In the genomic region with DNA sequence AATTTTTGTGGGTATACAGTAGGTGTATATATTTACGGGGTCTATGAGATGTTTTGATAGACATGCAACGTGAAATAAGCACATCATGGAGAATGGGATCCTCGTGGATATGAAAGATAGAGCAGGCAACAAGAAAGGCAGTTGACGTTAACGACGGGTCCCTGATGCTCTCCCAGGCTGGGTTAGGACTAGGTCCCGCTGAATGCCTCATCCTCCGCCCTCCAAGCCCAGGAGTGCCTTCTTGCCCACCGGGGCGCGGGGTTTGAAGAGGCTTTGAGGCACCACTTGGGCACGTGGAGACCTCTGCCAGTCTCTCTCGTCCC, we compare ENCODE assay signal across 8 cellular contexts. TPM values are rescaled to one million over a fixed set of nuclear protein-coding genes. Genes with fewer than 3 reads are reported as not detected.
DNase-seq lines count a peak whose midpoint lies in the region; ATAC-seq, FAIRE-seq and TF ChIP-seq lines count a peak whose summit lies in the region.

No MANE protein-coding gene starts in this region.

- H2AFZ ChIP-seq in K562 (ENCODE audit: low read depth, low read length) = peak overlapping the region; percentile 71

- peaks cover 18% of the 10 kb centered on the region for H3K4me1 Mint-ChIP-seq in memory B cell

- H3K9me3 Mint-ChIP-seq in memory B cell = no peaks in the 10 kb centered on the region

- H3K27me3 ChIP-seq in K562 (ENCODE audit: control insufficient read depth in 2 of 2, insufficient read depth in 2 of 2, low read length in 2 of 2) = peaks cover 0 to 4% of the 10 kb centered on the region in 2 experiments; a peak in 1 of 5 replicates

- BruUV-seq in K562 (replicated peaks; lab: Mats Ljungman, UMichigan) = no TSS peak

- intact Hi-C loops in K562 (cut with micrococcal nuclease) = loop anchor here (5.0 to 10.0 kb wide), 4 partner anchors 163 to 755 kb away; no protein-coding TSS in a partner anchor

- H3K9me3 ChIP-seq in ES-I3 (ENCODE audit: control insufficient read depth, insufficient read depth, low read length) (no peaks in the 10 kb centered on the region; the same call in 1 of the 2 replicates), K562 (replicated peaks; ENCODE audit: control insufficient read depth, insufficient read depth, low read depth, low read length) (no peaks in the 10 kb centered on the region)

- 25% methylated on average over 9 of the region's 13 CpGs for WGBS in K562 (ENCODE audit: insufficient coverage, low coverage, missing lambda C conversion rate)

- H3K4me1 ChIP-seq in ES-I3 (ENCODE audit: insufficient read depth, low read length) = no peaks in the 10 kb centered on the region
- H3K4me1 ChIP-seq in K562 (replicated peaks in 1 of 2; ENCODE audit: control insufficient read depth in 2 of 2, insufficient read depth in 2 of 2, low read length in 2 of 2) = peaks cover 0 to 17% of the 10 kb centered on the region in 2 experiments; a peak in 2 of 5 replicates

- no peak for TF ChIP-seq EP300 in K562 (IDR thresholded peaks at IDR 0.05; ENCODE audit: low read length)

- no peak overlapping the region for H3K27ac ChIP-seq in K562 (ENCODE audit: extremely low read depth, low read depth, low read length)

- H3K9ac ChIP-seq in ES-I3 (ENCODE audit: low read depth, low read length) (peak overlapping the region; percentile 68; the same call in 1 of the 2 replicates), K562 (ENCODE audit: insufficient read depth in 1 of 2, low read depth in 2 of 2, low read length in 2 of 2) (peak overlapping the region in 1 of 2 experiments; percentile 83; a peak in 2 of 4 replicates)

- peak overlapping the region; percentile 45; the same call in 1 of the 2 replicates for H3K4me3 ChIP-seq in K562

- H3K4me3 Mint-ChIP-seq in memory B cell = peak overlapping the region; percentile 89

- peak overlapping the region; percentile 87 for H3K27ac Mint-ChIP-seq in memory B cell

- no peaks in the 10 kb centered on the region for H4K20me1 ChIP-seq in K562 (replicated peaks; ENCODE audit: control insufficient read depth, insufficient read depth, low read length)

- H3K36me3 ChIP-seq in ES-I3 (ENCODE audit: insufficient read depth, low read length) = no peaks in the 10 kb centered on the region
- no peaks in the 10 kb centered on the region for H3K36me3 ChIP-seq in K562 (ENCODE audit: control insufficient read depth, insufficient read depth, low read length)

- DNase-seq in K562 (ENCODE audit: extremely low read depth in 1 of 4, low spot score in 3 of 4) = no peak
- DNase-seq in memory B cell (ENCODE audit: low spot score in 2 of 2) = no peak
- DNase-seq in T-helper 9 cell = no peak
- no peak for DNase-seq in RPMI8226
- no peak for DNase-seq in activated CD4-positive, alpha-beta T cell treated with anti-CD3 and anti-CD28 coated beads, Interleukin-2, amount 50 U/mL, for 4 hours
- DNase-seq in NCI-H1105 treated with DMSO at 0.1 percent for 48 hours (lab: John Stamatoyannopoulos, UW) = no peak

- peak; percentile 13 for ATAC-seq in HG03025 (IDR thresholded peaks at IDR 0.05; ENCODE audit: low FRiP score, unreplicated experiment)
- peak; percentile 17; the same call in 2 of the 3 replicates for ATAC-seq in K562
- peak; percentile 1 for ATAC-seq in memory B cell (ENCODE audit: low read depth)

- peak overlapping the region; percentile 45 for H3K4me2 ChIP-seq in K562 (ENCODE audit: insufficient read depth, low read length)

- no peaks in the 10 kb centered on the region for H3K27me3 Mint-ChIP-seq in memory B cell

- H3K79me2 ChIP-seq in K562 (ENCODE audit: control insufficient read depth, insufficient read depth, low read length) = no peaks in the 10 kb centered on the region

- H3K9me1 ChIP-seq in K562 (ENCODE audit: control insufficient read depth, insufficient read depth, low read length) = no peaks in the 10 kb centered on the region

- no peak for TF ChIP-seq CTCF in K562 (IDR thresholded peaks at IDR 0.05 in 2 of 3, conservative IDR thresholded peaks at IDR 0.05 in 1 of 3; ENCODE audit: insufficient read depth in 2 of 3, low read depth in 1 of 3, low read length in 3 of 3)

- no peak for TF ChIP-seq POLR2A in K562 (conservative IDR thresholded peaks at IDR 0.05)

- in situ Hi-C loops in K562 (cut with MboI) = loop anchor here (10.0 kb wide), 2 partner anchors 265 to 585 kb away; no protein-coding TSS in a partner anchor

- POLR2A ChIA-PET in K562 (lab: Yijun Ruan, JAX) = interaction anchor here (0.6 kb wide), 1 partner anchor 175 kb away, joined by 3 read pairs; no protein-coding TSS in a partner anchor

- no peak for TF ChIP-seq RAD21 in K562 (CRISPR knock-in tag; conservative IDR thresholded peaks at IDR 0.05 in 1 of 2, IDR thresholded peaks at IDR 0.05 in 1 of 2)

- no peak for FAIRE-seq in K562 (lab: Jason Lieb, UNC)

- H3K36me3 Mint-ChIP-seq in memory B cell = peaks cover 9% of the 10 kb centered on the region

- CTCF ChIA-PET in K562 (lab: Yijun Ruan, JAX; ENCODE audit: low intra/inter-chr PET ratio) = no interaction called here

TF ChIP-seq in K562, 482 proteins besides CTCF, POLR2A, EP300 and RAD21:
- TF ChIP-seq IRF2 (CRISPR knock-in tag; IDR thresholded peaks at IDR 0.05) (no peak), ZNF143 (CRISPR knock-in tag; IDR thresholded peaks at IDR 0.05) (0 out of 2 replicates have a peak, but pooled peaks have one; percentile 12)

RNA-seq across cellular contexts. Expression of gene ZFP90, which starts 9.5 kb away (rescaled TPM):
- 0.79 and 3.6 TPM in 2 replicates for total RNA-seq in K562 (2011; cell fraction: chromatin; rRNA removed; ENCODE audit: low replicate concordance)
- 0.83 and 1.8 TPM in 2 replicates for total RNA-seq in K562 (2011; cell fraction: nucleolus; rRNA removed)
- 1.9 and 25.6 TPM in 2 replicates for total RNA-seq in K562 (2011; cell fraction: nucleoplasm; rRNA removed)
- total RNA-seq in K562 (2014; rRNA removed) (2.0 and 2.7 TPM in 2 replicates), K562 (2014; rRNA removed; fragmentation: Illumina TruSeq; extraction: Trizol) (2.4 and 3.0 TPM in 2 replicates), K562 (2015; rRNA removed; fragmentation: Illumina TruSeq; extraction: Trizol) (1.8 and 2.6 TPM in 2 replicates), K562 (2021) (2.4 and 2.9 TPM in 2 replicates)
- polyA plus RNA-seq in K562 (2011; rRNA removed) (1.2 and 1.7 TPM in 2 replicates), K562 (2014; fragmentation: Illumina TruSeq; extraction: Trizol) (2.4 and 2.7 TPM in 2 replicates), K562 (2014; fragmentation: Nextera tagmentation; extraction: Ambion mirVana) (under 1 TPM; 0.66 to 0.78 TPM), K562 (2014; rRNA removed) (2.3 and 5.7 TPM in 2 replicates)
- polyA plus RNA-seq in K562 (2011; cell fraction: cytosol; rRNA removed) = 0.80 and 1.4 TPM in 2 replicates
- 0.73 and 1.4 TPM in 2 replicates for polyA plus RNA-seq in K562 (2011; cell fraction: nucleus; rRNA removed)
- 2.2 and 7.6 TPM in 2 replicates for polyA plus RNA-seq in K562 (2012)
- polyA minus RNA-seq in K562 (2011; rRNA and poly(A)+ RNA removed) = 2.0 and 2.2 TPM in 2 replicates
- 0.27 and 1.6 TPM in 2 replicates for polyA minus RNA-seq in K562 (2011; cell fraction: cytosol; rRNA and poly(A)+ RNA removed)
- polyA minus RNA-seq in K562 (2011; cell fraction: nucleus; rRNA and poly(A)+ RNA removed) = 0.89 and 1.1 TPM in 2 replicates
